In genomic region chr17:5526821-5527598, GRCh38 we compare ENCODE assay signal across 8 cellular contexts. TPM values are rescaled to one million over a fixed set of nuclear protein-coding genes. Genes with fewer than 3 reads are reported as not detected.
DNase-seq lines count a peak whose midpoint lies in the region; ATAC-seq and TF ChIP-seq lines count a peak whose summit lies in the region.

No MANE protein-coding gene starts in this region.

- no peak overlapping the region for H3K9ac ChIP-seq in mesendoderm (ENCODE audit: low read length)

- H3K27ac Mint-ChIP-seq in activated B cell treated with CpG ODN at 0.5 μM for 24 hours: no peak overlapping the region

- H4K5ac ChIP-seq in mesendoderm (ENCODE audit: low read length): no peak overlapping the region

- H2AK5ac ChIP-seq in mesendoderm (ENCODE audit: low read length): no peak overlapping the region

- DNase-seq in AG09319 (ENCODE audit: extremely low read depth, low read depth) (peak; percentile 75), HT1080 (ENCODE audit: low read depth) (peak; percentile 97), activated B cell treated with CpG ODN at 0.5 μM for 24 hours (no peak), dermis blood vessel endothelial cell (peak; percentile 98), mesendoderm (peak; percentile 20)
- DNase-seq in stimulated activated CD8-positive, alpha-beta memory T cell treated with anti-CD3 and anti-CD28 coated beads, Interleukin-15, amount 100 ng/mL, for 4 hours (ENCODE audit: low read depth in 2 of 2): peak; percentile 7 to 25

- H3K4me1 Mint-ChIP-seq in activated B cell treated with CpG ODN at 0.5 μM for 24 hours: no peaks in the 10 kb centered on the region

- H2BK5ac ChIP-seq in mesendoderm (ENCODE audit: low read length): no peak overlapping the region

- H3K4ac ChIP-seq in mesendoderm (ENCODE audit: low read depth, low read length): no peak overlapping the region

- no CpG with 5 or more reads among the region's 14 CpGs for WGBS in mesendoderm (ENCODE audit: extremely low coverage, insufficient coverage, low lambda C conversion rate)

- no peaks in the 10 kb centered on the region for H3K9me3 Mint-ChIP-seq in activated B cell treated with CpG ODN at 0.5 μM for 24 hours

- no peak for TF ChIP-seq CTCF in AG09319 (IDR thresholded peaks at IDR 0.05; ENCODE audit: low read depth, low read length)
- TF ChIP-seq CTCF in activated B cell treated with CpG ODN at 0.5 μM for 24 hours (IDR thresholded peaks at IDR 0.05): no peak

- CTCF ChIA-PET in activated B cell treated with CpG ODN at 0.5 μM for 24 hours (lab: Charles Lee): no interaction called here

- intact Hi-C loops in activated B cell treated with CpG ODN at 0.5 μM for 24 hours (cut with micrococcal nuclease): no loop called here

- no peaks in the 10 kb centered on the region for H3K27me3 Mint-ChIP-seq in activated B cell treated with CpG ODN at 0.5 μM for 24 hours

- H3K4me3 ChIP-seq in mesendoderm (ENCODE audit: low read length): no peak overlapping the region

- peaks cover 83% of the 10 kb centered on the region for H3K36me3 Mint-ChIP-seq in activated B cell treated with CpG ODN at 0.5 μM for 24 hours (ENCODE audit: low read depth)

- no peak overlapping the region for H3K56ac ChIP-seq in mesendoderm (ENCODE audit: low read length)

- H3K18ac ChIP-seq in mesendoderm (ENCODE audit: low read length): no peak overlapping the region

- H3K23ac ChIP-seq in mesendoderm (ENCODE audit: low read length): no peak overlapping the region

- H3K79me1 ChIP-seq in mesendoderm (ENCODE audit: low read length): no peaks in the 10 kb centered on the region

- H3K36me3 ChIP-seq in mesendoderm (ENCODE audit: control insufficient read depth, insufficient read depth, low read length): no peaks in the 10 kb centered on the region

- no peaks in the 10 kb centered on the region for H3K79me2 ChIP-seq in mesendoderm (ENCODE audit: control insufficient read depth, insufficient read depth, low read length)

- H3K4me3 Mint-ChIP-seq in activated B cell treated with CpG ODN at 0.5 μM for 24 hours: no peak overlapping the region

- H3K27me3 ChIP-seq in mesendoderm (ENCODE audit: insufficient read depth, low read length, poor library complexity): no peaks in the 10 kb centered on the region

- H3K4me2 ChIP-seq in mesendoderm (ENCODE audit: low read length): no peak overlapping the region

- H2BK15ac ChIP-seq in mesendoderm (replicated peaks; ENCODE audit: low read depth): no peak overlapping the region

- H3K27ac ChIP-seq in mesendoderm (ENCODE audit: low read depth, low read length): no peak overlapping the region

- POLR2A ChIA-PET in activated B cell treated with CpG ODN at 0.5 μM for 24 hours (lab: Charles Lee): interaction anchor here (0.5 to 0.6 kb wide), 2 partner anchors 58 to 1616 kb away, joined by 3 to 4 read pairs; partner anchors contain the start of gene DHX33

- no peak overlapping the region for H2BK120ac ChIP-seq in mesendoderm (ENCODE audit: low read depth, low read length)

- no peak overlapping the region for H4K8ac ChIP-seq in mesendoderm (ENCODE audit: low read depth, low read length)

- peak; percentile 34 for ATAC-seq in activated B cell treated with CpG ODN at 0.5 μM for 24 hours (ENCODE audit: low read depth)
- no peak for ATAC-seq in HG02642 (IDR thresholded peaks at IDR 0.05; ENCODE audit: poor library complexity, unreplicated experiment)
- no peak for ATAC-seq in HG02798 (IDR thresholded peaks at IDR 0.05; ENCODE audit: poor library complexity, unreplicated experiment)

- no peaks in the 10 kb centered on the region for H3K4me1 ChIP-seq in mesendoderm (ENCODE audit: control insufficient read depth, low read depth, low read length)

RNA-seq across cellular contexts. Expression of gene MIS12, which starts 40.6 kb away (rescaled TPM):
- 18.7 and 25.9 TPM in 2 replicates for total RNA-seq in HT1080 (2014; rRNA removed; shearing (Covaris generic))
- 19.9 and 21.3 TPM in 2 replicates for polyA plus RNA-seq in HT1080 (2015; cell fraction: cytosol; rRNA removed)
- 22.5 and 24.1 TPM in 2 replicates for polyA plus RNA-seq in HT1080 (2015; cell fraction: nucleus; rRNA removed)
- 29.7 and 31.2 TPM in 2 replicates for total RNA-seq in activated B cell treated with CpG ODN at 0.5 μM for 24 hours
- total RNA-seq in dermis blood vessel endothelial cell: 20.8 and 21.0 TPM in 2 replicates
- 25.0 TPM for polyA plus RNA-seq in mesendoderm (2013, experiment 1 of 2)
- polyA plus RNA-seq in mesendoderm (2013, experiment 2 of 2): 23.5 TPM

RNA-seq across cellular contexts. Expression of gene DERL2, which starts 41.0 kb away (rescaled TPM):
- total RNA-seq in HT1080 (2014; rRNA removed; shearing (Covaris generic)): 47.4 and 64.4 TPM in 2 replicates
- 48.4 and 66.8 TPM in 2 replicates for polyA plus RNA-seq in HT1080 (2015; cell fraction: cytosol; rRNA removed)
- polyA plus RNA-seq in HT1080 (2015; cell fraction: nucleus; rRNA removed): 68.6 and 90.0 TPM in 2 replicates
- total RNA-seq in activated B cell treated with CpG ODN at 0.5 μM for 24 hours (63.2 and 76.8 TPM in 2 replicates), dermis blood vessel endothelial cell (25.0 and 25.5 TPM in 2 replicates)
- polyA plus RNA-seq in mesendoderm (2013, experiment 1 of 2): 33.1 TPM
- 34.2 TPM for polyA plus RNA-seq in mesendoderm (2013, experiment 2 of 2)

RNA-seq across cellular contexts. Expression of gene NLRP1, which starts 57.3 kb away (rescaled TPM):
- 15.9 and 19.8 TPM in 2 replicates for total RNA-seq in HT1080 (2014; rRNA removed; shearing (Covaris generic))
- polyA plus RNA-seq in HT1080 (2015; cell fraction: cytosol; rRNA removed): 14.5 and 15.5 TPM in 2 replicates
- 216 and 237 TPM in 2 replicates for polyA plus RNA-seq in HT1080 (2015; cell fraction: nucleus; rRNA removed)
- total RNA-seq in activated B cell treated with CpG ODN at 0.5 μM for 24 hours: 35.5 and 40.4 TPM in 2 replicates
- total RNA-seq in dermis blood vessel endothelial cell: 15.4 and 16.7 TPM in 2 replicates
- 1.7 TPM for polyA plus RNA-seq in mesendoderm (2013, experiment 1 of 2)
- 1.4 TPM for polyA plus RNA-seq in mesendoderm (2013, experiment 2 of 2)

RNA-seq across cellular contexts. Expression of gene DHX33, which starts 58.2 kb away (rescaled TPM):
- total RNA-seq in HT1080 (2014; rRNA removed; shearing (Covaris generic)): 13.4 and 26.3 TPM in 2 replicates
- polyA plus RNA-seq in HT1080 (2015; cell fraction: cytosol; rRNA removed): 17.1 and 21.8 TPM in 2 replicates
- 29.3 and 29.4 TPM in 2 replicates for polyA plus RNA-seq in HT1080 (2015; cell fraction: nucleus; rRNA removed)
- total RNA-seq in activated B cell treated with CpG ODN at 0.5 μM for 24 hours (17.7 and 19.9 TPM in 2 replicates), dermis blood vessel endothelial cell (11.1 and 23.5 TPM in 2 replicates)
- polyA plus RNA-seq in mesendoderm (2013, experiment 1 of 2): 50.1 TPM
- 49.2 TPM for polyA plus RNA-seq in mesendoderm (2013, experiment 2 of 2)
